ENCODE assay signal across 10 cellular contexts in the genomic region with DNA sequence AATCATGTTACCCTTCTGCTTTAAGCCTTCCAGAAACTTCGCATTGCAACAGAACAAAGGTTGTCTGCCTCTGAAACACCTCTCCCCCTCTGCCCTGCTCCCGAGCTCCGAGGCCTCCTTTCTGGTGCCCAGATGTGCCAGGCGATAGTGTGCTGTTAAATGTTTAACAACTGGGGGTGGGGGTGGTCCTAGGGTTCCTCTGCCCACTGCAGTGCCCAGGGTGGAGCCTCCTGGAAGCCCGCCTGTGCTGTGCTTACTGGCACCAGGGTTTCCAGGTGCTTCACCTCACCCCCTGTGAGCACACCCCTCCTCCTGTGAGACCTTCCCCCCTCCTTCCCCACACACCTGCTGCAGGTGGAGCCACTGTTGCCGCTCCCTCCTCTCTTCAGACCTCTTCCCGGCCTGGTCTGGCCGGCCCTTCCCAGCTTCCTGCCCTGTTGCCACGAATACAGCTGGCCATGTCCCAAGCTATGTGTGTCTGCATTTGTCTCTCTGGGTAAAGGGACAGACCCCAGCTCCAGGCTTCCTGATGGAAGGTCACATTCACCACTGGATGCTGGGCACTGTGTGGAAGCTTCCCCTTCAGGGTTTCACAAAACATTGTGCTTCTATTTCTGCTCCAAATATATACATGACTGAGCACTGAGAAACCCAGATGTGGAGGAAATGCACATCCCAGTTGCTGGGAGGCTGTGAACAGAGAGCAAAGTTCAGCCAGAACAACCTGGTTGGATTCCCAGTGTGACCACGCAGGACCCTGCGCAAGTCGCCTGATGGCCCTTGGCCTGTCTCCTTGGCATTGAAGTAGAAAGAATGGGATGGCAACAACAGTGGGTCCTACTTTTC. TPM values are rescaled to one million over a fixed set of nuclear protein-coding genes. Genes with fewer than 3 reads are reported as not detected.
DNase-seq lines count a peak whose midpoint lies in the region; ATAC-seq, FAIRE-seq and TF ChIP-seq lines count a peak whose summit lies in the region.
"Had no signal": no experiment of that assay in that cellular context is flagged by ENCODE, and none has a peak within 500 bp of the region (broad histone marks: within the 10 kb centered on the region; RNA-seq: fewer than 3 reads in every experiment).

No MANE protein-coding gene starts in this region.

- TF ChIP-seq CTCF in HepG2 (CRISPR knock-in tag; IDR thresholded peaks at IDR 0.05) = no peak
- TF ChIP-seq CTCF in stomach (IDR thresholded peaks at IDR 0.05) = no peak

- TF ChIP-seq RAD21 in HepG2 (CRISPR knock-in tag; IDR thresholded peaks at IDR 0.05) = no peak

- H3K36me3 ChIP-seq in HepG2 (replicated peaks in 1 of 2; ENCODE audit: control insufficient read depth in 1 of 2, insufficient read depth in 2 of 2, low read length in 2 of 2) (no peaks in the 10 kb centered on the region), stomach (no peaks in the 10 kb centered on the region)

- DNase-seq in NCI-H1092 treated with DMSO at 0.1 percent for 48 hours (lab: John Stamatoyannopoulos, UW) (peak; percentile 55), NCI-H774 (lab: John Stamatoyannopoulos, UW) (peak; percentile 81), HepG2 (ENCODE audit: low spot score) (no peak), stomach (peak; percentile 45), GM12892 (ENCODE audit: insufficient read length) (no peak), KBM-7 (no peak)
- DNase-seq: amygdala, H9, PC-3 had no signal

- no peak overlapping the region for H2AFZ ChIP-seq in HepG2 (ENCODE audit: low read length)

- TF ChIP-seq POLR2A in HepG2 (IDR thresholded peaks at IDR 0.05; ENCODE audit: insufficient read depth in 1 of 2, low read depth in 2 of 2, low read length in 2 of 2) = no peak
- TF ChIP-seq POLR2A in stomach (IDR thresholded peaks at IDR 0.05) = no peak
- TF ChIP-seq POLR2A in GM12892 (IDR thresholded peaks at IDR 0.05; ENCODE audit: low read depth, low read length) = no peak

- H3K4me3 ChIP-seq in HepG2 (replicated peaks in 1 of 3; ENCODE audit: insufficient read depth in 1 of 3, low read depth in 2 of 3, low read length in 3 of 3) (no peak overlapping the region), stomach (no peak overlapping the region)

- intact Hi-C loops in HepG2 (cut with micrococcal nuclease; ENCODE audit: unreplicated experiment) (no loop called here), stomach (cut with DNase I; ENCODE audit: low total_unique reads) (no loop called here)

- H3K9ac ChIP-seq in HepG2 (ENCODE audit: insufficient read depth, low read depth, low read length) = no peak overlapping the region

- POLR2A ChIA-PET in HepG2 (lab: Yijun Ruan, JAX) = no interaction called here

- H3K27ac ChIP-seq in HepG2 (ENCODE audit: extremely low read length, insufficient read depth, low read length) (no peak overlapping the region), stomach (peak overlapping the region in 4 of 5 donors; percentile 67 to 85 (median 76))

- 24% methylated on average over 11 of the region's 12 CpGs for WGBS in HepG2 (ENCODE audit: low lambda C conversion rate)
- WGBS in stomach, 5 donors = 41 to 58% (median 50%) methylated on average over 12 of the region's 12 CpGs

- CTCF ChIA-PET in HepG2 (lab: Yijun Ruan, JAX; ENCODE audit: low intra/inter-chr PET ratio, low total read pairs) = no interaction called here

- H4K20me1 ChIP-seq in HepG2 (ENCODE audit: insufficient read depth, low read length) = no peaks in the 10 kb centered on the region

- H3K9me3 ChIP-seq in HepG2 (ENCODE audit: low read length) (no peaks in the 10 kb centered on the region), stomach (no peaks in the 10 kb centered on the region)

- peaks cover 10 to 43% of the 10 kb centered on the region in 2 experiments; a peak in 4 of 5 replicates for H3K27me3 ChIP-seq in HepG2 (ENCODE audit: control insufficient read depth in 1 of 2, insufficient read depth in 2 of 2, low read length in 2 of 2)
- no peaks in the 10 kb centered on the region for H3K27me3 ChIP-seq in stomach

- in situ Hi-C loops in HepG2 (cut with HindIII; ENCODE audit: extremely low pct_ligation_motif_present, low pct_unique_long_range_greater_than_20kb) (no loop called here), KBM-7 (cut with MboI; ENCODE audit: low pct_unique_long_range_greater_than_20kb, low sequenced_read_pairs) (no loop called here)

- H3K79me2 ChIP-seq in HepG2 (ENCODE audit: insufficient read depth, low read length) = no peaks in the 10 kb centered on the region

- no peak overlapping the region for H3K4me2 ChIP-seq in HepG2 (ENCODE audit: low read depth, low read length)

- no TSS peak for BruUV-seq in HepG2 (replicated peaks; lab: Mats Ljungman, UMichigan)

- ATAC-seq in HepG2 = peak; percentile 28; the same call in 1 of the 3 replicates
- ATAC-seq in GM21526 (IDR thresholded peaks at IDR 0.05; ENCODE audit: low FRiP score, unreplicated experiment) = no peak
- ATAC-seq: PC-3 had no signal

- H3K4me1 ChIP-seq in HepG2 (ENCODE audit: insufficient read depth, low read length) = no peaks in the 10 kb centered on the region
- H3K4me1 ChIP-seq in stomach = peaks cover 18 to 79% (median 54%) of the 10 kb centered on the region in 4 donors

- FAIRE-seq in HepG2 (lab: Jason Lieb, UNC) = no peak
- no peak for FAIRE-seq in GM12892 (lab: Jason Lieb, UNC)

- no peak for TF ChIP-seq EP300 in HepG2 (IDR thresholded peaks at IDR 0.05; ENCODE audit: low read depth in 2 of 2, low read length in 2 of 2)
- TF ChIP-seq EP300 in HepG2 (CRISPR knock-in tag; IDR thresholded peaks at IDR 0.05; ENCODE audit: borderline replicate concordance) = no peak
- no peak for TF ChIP-seq EP300 in stomach (IDR thresholded peaks at IDR 0.05)

TF ChIP-seq in HepG2, 621 proteins besides CTCF, POLR2A, EP300 and RAD21 (continues in another document):
- TF ChIP-seq ZBTB8A (CRISPR knock-in tag; IDR thresholded peaks at IDR 0.05; ENCODE audit: borderline replicate concordance, low read depth) = no peak
- no peak for TF ChIP-seq ZNF891 (CRISPR knock-in tag; IDR thresholded peaks at IDR 0.05)
- TF ChIP-seq, protein P1, sequence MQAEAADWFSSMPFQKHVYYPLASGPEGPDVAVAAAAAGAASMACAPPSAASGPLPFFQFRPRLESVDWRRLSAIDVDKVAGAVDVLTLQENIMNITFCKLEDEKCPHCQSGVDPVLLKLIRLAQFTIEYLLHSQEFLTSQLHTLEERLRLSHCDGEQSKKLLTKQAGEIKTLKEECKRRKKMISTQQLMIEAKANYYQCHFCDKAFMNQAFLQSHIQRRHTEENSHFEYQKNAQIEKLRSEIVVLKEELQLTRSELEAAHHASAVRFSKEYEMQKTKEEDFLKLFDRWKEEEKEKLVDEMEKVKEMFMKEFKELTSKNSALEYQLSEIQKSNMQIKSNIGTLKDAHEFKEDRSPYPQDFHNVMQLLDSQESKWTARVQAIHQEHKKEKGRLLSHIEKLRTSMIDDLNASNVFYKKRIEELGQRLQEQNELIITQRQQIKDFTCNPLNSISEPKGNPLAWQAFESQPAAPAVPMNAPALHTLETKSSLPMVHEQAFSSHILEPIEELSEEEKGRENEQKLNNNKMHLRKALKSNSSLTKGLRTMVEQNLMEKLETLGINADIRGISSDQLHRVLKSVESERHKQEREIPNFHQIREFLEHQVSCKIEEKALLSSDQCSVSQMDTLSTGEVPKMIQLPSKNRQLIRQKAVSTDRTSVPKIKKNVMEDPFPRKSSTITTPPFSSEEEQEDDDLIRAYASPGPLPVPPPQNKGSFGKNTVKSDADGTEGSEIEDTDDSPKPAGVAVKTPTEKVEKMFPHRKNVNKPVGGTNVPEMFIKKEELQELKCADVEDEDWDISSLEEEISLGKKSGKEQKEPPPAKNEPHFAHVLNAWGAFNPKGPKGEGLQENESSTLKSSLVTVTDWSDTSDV (CRISPR knock-in tag; IDR thresholded peaks at IDR 0.05) = no peak
- no peak for TF ChIP-seq ZNF24 (IDR thresholded peaks at IDR 0.05)
- no peak for TF ChIP-seq KMT2B (CRISPR knock-in tag; IDR thresholded peaks at IDR 0.05)
- TF ChIP-seq, protein P2, sequence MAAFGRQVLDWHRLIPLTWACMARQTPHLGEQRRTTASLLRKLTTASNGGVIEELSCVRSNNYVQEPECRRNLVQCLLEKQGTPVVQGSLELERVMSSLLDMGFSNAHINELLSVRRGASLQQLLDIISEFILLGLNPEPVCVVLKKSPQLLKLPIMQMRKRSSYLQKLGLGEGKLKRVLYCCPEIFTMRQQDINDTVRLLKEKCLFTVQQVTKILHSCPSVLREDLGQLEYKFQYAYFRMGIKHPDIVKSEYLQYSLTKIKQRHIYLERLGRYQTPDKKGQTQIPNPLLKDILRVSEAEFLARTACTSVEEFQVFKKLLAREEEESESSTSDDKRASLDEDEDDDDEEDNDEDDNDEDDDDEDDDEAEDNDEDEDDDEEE (CRISPR knock-in tag; IDR thresholded peaks at IDR 0.05) = no peak
- TF ChIP-seq ZNF282 (IDR thresholded peaks at IDR 0.05; ENCODE audit: partially characterized antibody) = no peak

RNA-seq across cellular contexts. Expression of gene MGLL, which starts 37.2 kb away (rescaled TPM):
- total RNA-seq in HepG2 (2016; rRNA removed; fragmentation: Illumina TruSeq; extraction: Trizol) (not detected in 2 replicates), stomach (100 to 1,000 TPM in 1 of 5 donors, 10 to 100 TPM in 4; 10.5 to 118 (median 55.1) TPM)
- total RNA-seq in HepG2 (2016; cell fraction: cytosol; rRNA removed; fragmentation: Illumina TruSeq; extraction: Trizol; ENCODE audit: low read depth) = not detected in 2 replicates
- not detected in 2 replicates for total RNA-seq in HepG2 (2016; cell fraction: insoluble cytoplasmic fraction; rRNA removed; fragmentation: Illumina TruSeq; extraction: Trizol)
- not detected in 2 replicates for total RNA-seq in HepG2 (2016; cell fraction: membrane; rRNA removed; fragmentation: Illumina TruSeq; extraction: Trizol)
- total RNA-seq in HepG2 (2016; cell fraction: nucleus; rRNA removed; fragmentation: Illumina TruSeq; extraction: Trizol) = not detected in 2 replicates
- polyA plus RNA-seq in HepG2 (2011; rRNA removed) (not detected in 2 replicates), stomach (10 to 100 TPM; 17.3 to 50.9 (median 25.0) TPM)
- polyA plus RNA-seq in HepG2 (2011; cell fraction: cytosol; rRNA removed) = 0.08 TPM in 1 of 2 replicates, not detected in the other
- 0.09 TPM in 1 of 2 replicates, not detected in the other for polyA plus RNA-seq in HepG2 (2011; cell fraction: nucleus; rRNA removed)
- polyA plus RNA-seq in HepG2 (2012) = 0.04 TPM in 1 of 2 replicates, not detected in the other
- not detected in 2 replicates for polyA plus RNA-seq in HepG2 (2016; cell fraction: cytosol; fragmentation: Illumina TruSeq; extraction: Trizol; ENCODE audit: low read depth)
- not detected in 2 replicates for polyA plus RNA-seq in HepG2 (2016; cell fraction: insoluble cytoplasmic fraction; fragmentation: Illumina TruSeq; extraction: Trizol; ENCODE audit: low read depth)
- polyA plus RNA-seq in HepG2 (2016; cell fraction: membrane; fragmentation: Illumina TruSeq; extraction: Trizol; ENCODE audit: low read depth) = not detected in 2 replicates
- polyA plus RNA-seq in HepG2 (2016; cell fraction: nucleus; fragmentation: Illumina TruSeq; extraction: Trizol; ENCODE audit: insufficient read depth, low read depth) = not detected in 2 replicates
- polyA minus RNA-seq in HepG2 (2011; rRNA and poly(A)+ RNA removed; ENCODE audit: low replicate concordance) = 47.9 TPM in 1 of 2 replicates, not detected in the other
- polyA minus RNA-seq in HepG2 (2011; cell fraction: cytosol; rRNA and poly(A)+ RNA removed) = 0.26 TPM in 1 of 2 replicates, not detected in the other
- 0.12 and 0.52 TPM in 2 replicates for polyA minus RNA-seq in HepG2 (2011; cell fraction: nucleus; rRNA and poly(A)+ RNA removed)
- polyA plus RNA-seq in GM12892 (2012; ENCODE audit: missing spikeins) = 47.5 TPM

Comparison
In these comparisons a context has a peak if more than half of its experiments do, and no peak if none do; other contexts are left out.
1. DNase-seq: peak in NCI-H1092 treated with DMSO at 0.1 percent for 48 hours (single experiment), NCI-H774 (single experiment) and stomach (single experiment); none in HepG2 (single experiment), GM12892 (single experiment) and KBM-7 (single experiment).
2. RNA of gene MGLL, which starts 37.2 kb away (total RNA-seq): 10.5 to 118 TPM in stomach; not detected in HepG2; every median in the first group is over 10 times any median in the second.